18 cellular contexts compared by ENCODE assay signal in the genomic region with DNA sequence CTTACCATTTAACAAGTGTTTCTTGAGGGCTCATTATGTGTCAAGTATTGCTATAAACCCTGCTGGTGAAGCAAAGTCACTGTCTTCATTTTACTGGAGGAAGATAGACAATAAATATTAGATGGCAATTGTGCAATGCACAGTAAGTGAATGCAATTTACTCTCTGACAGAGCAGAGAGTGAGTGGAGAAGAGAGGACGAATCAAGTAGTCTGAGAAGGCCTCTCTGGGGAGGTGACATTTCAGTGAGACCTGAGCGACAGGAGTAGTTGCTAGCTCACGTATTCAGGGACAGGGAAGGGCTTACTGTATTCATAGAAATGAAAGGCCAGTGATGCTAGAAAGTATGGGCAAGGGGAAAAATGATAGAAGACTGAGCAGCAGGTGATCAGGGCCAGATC. TPM values are rescaled to one million over a fixed set of nuclear protein-coding genes. Genes with fewer than 3 reads are reported as not detected.
DNase-seq lines count a peak whose midpoint lies in the region; FAIRE-seq and TF ChIP-seq lines count a peak whose summit lies in the region.
"Had no signal": no experiment of that assay in that cellular context is flagged by ENCODE, and none has a peak within 500 bp of the region (broad histone marks: within the 10 kb centered on the region; RNA-seq: fewer than 3 reads in every experiment).

No MANE protein-coding gene starts in this region.

- H3K27me3 Mint-ChIP-seq in glutamatergic neuron (ENCODE audit: unreplicated experiment): peaks cover 17% of the 10 kb centered on the region
- peaks cover 57% of the 10 kb centered on the region for H3K27me3 Mint-ChIP-seq in activated CD4-positive, alpha-beta memory T cell treated with anti-CD3 and anti-CD28 coated beads, Interleukin-2, amount 10 ng/mL, durations not matched to agents 7 days and 5 days

- no peak overlapping the region for H3K4me3 ChIP-seq in HEK293 (ENCODE audit: low read depth, low read length)
- H3K4me3 ChIP-seq: GM23248 had no signal

- no peaks in the 10 kb centered on the region for H3K36me3 ChIP-seq in HEK293 (ENCODE audit: control insufficient read depth in 2 of 2, insufficient read depth in 1 of 2, low read length in 2 of 2)

- H3K4me1 Mint-ChIP-seq in glutamatergic neuron (ENCODE audit: low read depth, unreplicated experiment): peaks cover 15% of the 10 kb centered on the region
- peaks cover 20% of the 10 kb centered on the region for H3K4me1 Mint-ChIP-seq in activated CD4-positive, alpha-beta memory T cell treated with anti-CD3 and anti-CD28 coated beads, Interleukin-2, amount 10 ng/mL, durations not matched to agents 7 days and 5 days

- peak overlapping the region; percentile 53 for H3K4me3 Mint-ChIP-seq in glutamatergic neuron (ENCODE audit: unreplicated experiment)
- no peak overlapping the region for H3K4me3 Mint-ChIP-seq in activated CD4-positive, alpha-beta memory T cell treated with anti-CD3 and anti-CD28 coated beads, Interleukin-2, amount 10 ng/mL, durations not matched to agents 7 days and 5 days
- H3K4me3 Mint-ChIP-seq: B cell; CD4-positive, alpha-beta T cell had no signal

- POLR2A ChIA-PET in HEK293 (lab: Yijun Ruan, JAX): no interaction called here
- POLR2A ChIA-PET in activated CD4-positive, alpha-beta memory T cell treated with anti-CD3 and anti-CD28 coated beads, Interleukin-2, amount 10 ng/mL, durations not matched to agents 7 days and 5 days (lab: Charles Lee): no interaction called here

- DNase-seq in D721Med (ENCODE audit: insufficient read length, low spot score) (no peak), NCI-H2227 (lab: John Stamatoyannopoulos, UW; ENCODE audit: unreplicated experiment) (peak; percentile 24), glutamatergic neuron (no peak), COLO829 (ENCODE audit: low spot score) (no peak), germinal center (ENCODE audit: low spot score) (no peak), NCI-H146 treated with DMSO at 0.1 percent for 48 hours (lab: John Stamatoyannopoulos, UW; ENCODE audit: unreplicated experiment) (no peak)
- no peak for DNase-seq in activated CD4-positive, alpha-beta memory T cell treated with anti-CD3 and anti-CD28 coated beads, Interleukin-2, amount 10 ng/mL, durations not matched to agents 7 days and 5 days
- DNase-seq: CD4-positive, alpha-beta T cell; COR-L47; DMS53; GM23248; H9; IMR-90; KG1 had no signal

- peaks cover 12% of the 10 kb centered on the region for H3K9me3 Mint-ChIP-seq in glutamatergic neuron (ENCODE audit: unreplicated experiment)
- H3K9me3 Mint-ChIP-seq in activated CD4-positive, alpha-beta memory T cell treated with anti-CD3 and anti-CD28 coated beads, Interleukin-2, amount 10 ng/mL, durations not matched to agents 7 days and 5 days: no peaks in the 10 kb centered on the region
- H3K9me3 Mint-ChIP-seq: CD4-positive, alpha-beta T cell; H9 had no signal

- H3K27ac Mint-ChIP-seq in glutamatergic neuron (ENCODE audit: unreplicated experiment): no peak overlapping the region
- H3K27ac Mint-ChIP-seq in activated CD4-positive, alpha-beta memory T cell treated with anti-CD3 and anti-CD28 coated beads, Interleukin-2, amount 10 ng/mL, durations not matched to agents 7 days and 5 days: no peak overlapping the region
- H3K27ac Mint-ChIP-seq: B cell; CD4-positive, alpha-beta T cell had no signal

- no peaks in the 10 kb centered on the region for H3K9me3 ChIP-seq in HEK293 (ENCODE audit: control insufficient read depth, insufficient read depth, low read depth, low read length)

- H3K4me1 ChIP-seq in HEK293 (ENCODE audit: control insufficient read depth, insufficient read depth, low read length): no peaks in the 10 kb centered on the region; the same call in 1 of the 2 replicates

- FAIRE-seq in D721Med (lab: Jason Lieb, UNC): peak; percentile 51
- FAIRE-seq: A204.1, GM18507 had no signal

- TF ChIP-seq CTCF in D721Med (IDR thresholded peaks at IDR 0.05; ENCODE audit: insufficient read depth, missing control alignments) (no peak), HEK293 (tag by site-specific recombination; IDR thresholded peaks at IDR 0.05) (no peak), glutamatergic neuron (IDR thresholded peaks at IDR 0.05; ENCODE audit: partially characterized antibody, unreplicated experiment) (no peak)

- H3K36me3 Mint-ChIP-seq in glutamatergic neuron (ENCODE audit: unreplicated experiment): peaks cover 4% of the 10 kb centered on the region
- peaks cover 8% of the 10 kb centered on the region for H3K36me3 Mint-ChIP-seq in activated CD4-positive, alpha-beta memory T cell treated with anti-CD3 and anti-CD28 coated beads, Interleukin-2, amount 10 ng/mL, durations not matched to agents 7 days and 5 days (ENCODE audit: low read depth)

- no peak overlapping the region for H3K27ac ChIP-seq in HEK293 (ENCODE audit: extremely low read depth, low read depth, low read length)
- H3K27ac ChIP-seq: GM23248 had no signal

- CTCF ChIA-PET in HEK293 (lab: Yijun Ruan, JAX): interaction anchor here (0.6 kb wide), 1 partner anchor 95 kb away, joined by 3 read pairs; no protein-coding TSS in a partner anchor
- CTCF ChIA-PET in activated CD4-positive, alpha-beta memory T cell treated with anti-CD3 and anti-CD28 coated beads, Interleukin-2, amount 10 ng/mL, durations not matched to agents 7 days and 5 days (lab: Charles Lee): no interaction called here

TF ChIP-seq in HEK293, 187 proteins besides CTCF, POLR2A, EP300 and RAD21:
- TF ChIP-seq ZNF785 (tag by site-specific recombination; IDR thresholded peaks at IDR 0.05) (no peak), OSR2 (tag by site-specific recombination; IDR thresholded peaks at IDR 0.05) (no peak), PRDM1 (tag by site-specific recombination; IDR thresholded peaks at IDR 0.05) (peak; percentile 63)
- TF ChIP-seq, protein P1, sequence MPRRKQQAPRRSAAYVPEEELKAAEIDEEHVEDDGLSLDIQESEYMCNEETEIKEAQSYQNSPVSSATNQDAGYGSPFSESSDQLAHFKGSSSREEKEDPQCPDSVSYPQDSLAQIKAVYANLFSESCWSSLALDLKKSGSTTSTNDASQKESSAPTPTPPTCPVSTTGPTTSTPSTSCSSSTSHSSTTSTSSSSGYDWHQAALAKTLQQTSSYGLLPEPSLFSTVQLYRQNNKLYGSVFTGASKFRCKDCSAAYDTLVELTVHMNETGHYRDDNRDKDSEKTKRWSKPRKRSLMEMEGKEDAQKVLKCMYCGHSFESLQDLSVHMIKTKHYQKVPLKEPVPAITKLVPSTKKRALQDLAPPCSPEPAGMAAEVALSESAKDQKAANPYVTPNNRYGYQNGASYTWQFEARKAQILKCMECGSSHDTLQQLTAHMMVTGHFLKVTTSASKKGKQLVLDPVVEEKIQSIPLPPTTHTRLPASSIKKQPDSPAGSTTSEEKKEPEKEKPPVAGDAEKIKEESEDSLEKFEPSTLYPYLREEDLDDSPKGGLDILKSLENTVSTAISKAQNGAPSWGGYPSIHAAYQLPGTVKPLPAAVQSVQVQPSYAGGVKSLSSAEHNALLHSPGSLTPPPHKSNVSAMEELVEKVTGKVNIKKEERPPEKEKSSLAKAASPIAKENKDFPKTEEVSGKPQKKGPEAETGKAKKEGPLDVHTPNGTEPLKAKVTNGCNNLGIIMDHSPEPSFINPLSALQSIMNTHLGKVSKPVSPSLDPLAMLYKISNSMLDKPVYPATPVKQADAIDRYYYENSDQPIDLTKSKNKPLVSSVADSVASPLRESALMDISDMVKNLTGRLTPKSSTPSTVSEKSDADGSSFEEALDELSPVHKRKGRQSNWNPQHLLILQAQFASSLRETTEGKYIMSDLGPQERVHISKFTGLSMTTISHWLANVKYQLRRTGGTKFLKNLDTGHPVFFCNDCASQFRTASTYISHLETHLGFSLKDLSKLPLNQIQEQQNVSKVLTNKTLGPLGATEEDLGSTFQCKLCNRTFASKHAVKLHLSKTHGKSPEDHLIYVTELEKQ (tag by site-specific recombination; IDR thresholded peaks at IDR 0.05; ENCODE audit: borderline replicate concordance): no peak

RNA-seq across cellular contexts. Expression of a gene that starts 1.2 kb away (rescaled TPM):
- total RNA-seq in glutamatergic neuron (ENCODE audit: unreplicated experiment): 76.4 TPM
- under 1 TPM; 0.03 to 0.28 TPM for total RNA-seq in activated CD4-positive, alpha-beta memory T cell treated with anti-CD3 and anti-CD28 coated beads, Interleukin-2, amount 10 ng/mL, durations not matched to agents 7 days and 5 days
- total RNA-seq: B cell; CD4-positive, alpha-beta T cell had no signal

RNA-seq across cellular contexts. Expression of a gene that starts 52.9 kb away (rescaled TPM):
- total RNA-seq in glutamatergic neuron (ENCODE audit: unreplicated experiment): 66.2 TPM
- total RNA-seq in activated CD4-positive, alpha-beta memory T cell treated with anti-CD3 and anti-CD28 coated beads, Interleukin-2, amount 10 ng/mL, durations not matched to agents 7 days and 5 days: 10 to 100 TPM; 74.8 to 76.8 TPM

Comparison
In these comparisons a context has a peak if more than half of its experiments do, and no peak if none do; other contexts are left out.
1. RNA of a gene that starts 1.2 kb away (total RNA-seq): 76.4 TPM in glutamatergic neuron (single experiment); 0.03 to 0.28 TPM in activated CD4-positive, alpha-beta memory T cell treated with anti-CD3 and anti-CD28 coated beads, Interleukin-2, amount 10 ng/mL, durations not matched to agents 7 days and 5 days; every median in the first group is over 10 times any median in the second.